ENCODE assay signal across 1 cellular context in the genomic region with DNA sequence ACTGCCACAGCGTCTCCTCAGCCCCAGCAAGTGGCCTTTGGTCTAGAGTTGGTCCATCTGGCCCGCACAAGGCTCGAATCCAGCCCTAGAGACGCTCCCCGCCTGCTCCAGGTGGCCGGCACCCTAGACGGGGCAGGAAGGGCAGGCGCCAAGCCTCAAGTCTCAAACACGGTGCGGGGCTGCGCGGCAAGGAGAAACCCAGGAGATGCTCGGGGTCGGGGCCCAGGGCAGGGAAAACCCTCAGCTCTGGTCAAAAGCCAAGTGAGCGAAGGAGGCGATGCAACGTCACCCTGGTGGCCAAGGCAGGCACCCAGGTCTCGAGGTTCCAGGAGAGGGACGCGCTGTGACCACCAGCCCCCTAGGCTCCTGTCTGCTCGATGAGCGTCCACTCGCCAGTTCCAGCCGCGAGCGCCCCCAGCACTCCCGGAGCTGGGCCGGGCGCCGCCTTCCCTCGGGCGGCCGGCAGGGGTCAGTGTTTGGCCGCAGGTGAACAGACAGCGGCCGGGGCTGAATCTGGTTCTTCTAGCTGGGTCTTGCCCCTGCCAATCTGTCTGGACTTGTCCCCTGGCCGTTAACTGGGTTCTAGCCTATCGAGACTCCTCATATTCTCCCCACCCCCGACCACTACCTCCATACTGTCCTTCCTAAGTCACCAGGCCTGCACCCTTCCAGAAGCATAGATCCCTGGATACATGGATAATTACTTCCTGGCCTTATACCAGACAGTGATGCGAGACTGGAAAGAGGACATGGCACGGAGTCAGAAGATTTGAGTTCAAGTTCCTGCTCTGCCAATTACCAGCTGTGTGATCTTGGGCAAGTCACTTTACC.
TF ChIP-seq lines count a peak whose summit lies in the region.

No MANE protein-coding gene starts in this region.

TF ChIP-seq in WTC11, 78 proteins besides CTCF, POLR2A, EP300 and RAD21 (continued from another document):
- TF ChIP-seq, protein P1, sequence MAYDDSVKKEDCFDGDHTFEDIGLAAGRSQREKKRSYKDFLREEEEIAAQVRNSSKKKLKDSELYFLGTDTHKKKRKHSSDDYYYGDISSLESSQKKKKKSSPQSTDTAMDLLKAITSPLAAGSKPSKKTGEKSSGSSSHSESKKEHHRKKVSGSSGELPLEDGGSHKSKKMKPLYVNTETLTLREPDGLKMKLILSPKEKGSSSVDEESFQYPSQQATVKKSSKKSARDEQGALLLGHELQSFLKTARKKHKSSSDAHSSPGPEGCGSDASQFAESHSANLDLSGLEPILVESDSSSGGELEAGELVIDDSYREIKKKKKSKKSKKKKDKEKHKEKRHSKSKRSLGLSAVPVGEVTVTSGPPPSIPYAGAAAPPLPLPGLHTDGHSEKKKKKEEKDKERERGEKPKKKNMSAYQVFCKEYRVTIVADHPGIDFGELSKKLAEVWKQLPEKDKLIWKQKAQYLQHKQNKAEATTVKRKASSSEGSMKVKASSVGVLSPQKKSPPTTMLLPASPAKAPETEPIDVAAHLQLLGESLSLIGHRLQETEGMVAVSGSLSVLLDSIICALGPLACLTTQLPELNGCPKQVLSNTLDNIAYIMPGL (CRISPR knock-in tag; IDR thresholded peaks at IDR 0.05) = peak; percentile 76; the same call in 1 of the 2 replicates
- TF ChIP-seq TCF7 (CRISPR knock-in tag; IDR thresholded peaks at IDR 0.05; ENCODE audit: low read depth) = no peak
- TF ChIP-seq ZNF121 (CRISPR knock-in tag; IDR thresholded peaks at IDR 0.05) = peak; percentile 89
- no peak for TF ChIP-seq TP53 (CRISPR knock-in tag; IDR thresholded peaks at IDR 0.05)
- TF ChIP-seq SOX15 (CRISPR knock-in tag; IDR thresholded peaks at IDR 0.05) = no peak
- TF ChIP-seq ESRRA (CRISPR knock-in tag; IDR thresholded peaks at IDR 0.05; ENCODE audit: borderline replicate concordance) = no peak
TF ChIP-seq in WTC11: peak in this region for 4.
